ENCODE assay signal across 7 cellular contexts in genomic region chr14:74922752-74923401, GRCh38. TPM values are rescaled to one million over a fixed set of nuclear protein-coding genes. Genes with fewer than 3 reads are reported as not detected.
DNase-seq lines count a peak whose midpoint lies in the region; ATAC-seq and TF ChIP-seq lines count a peak whose summit lies in the region.

RPS6KL1 (minus strand) TSS chr14:74923260; CDS start chr14:74921541, 1,719 bp downstream.

- peak; percentile 78 for DNase-seq in NCI-H345 treated with DMSO at 0.1 percent for 48 hours (lab: John Stamatoyannopoulos, UW; ENCODE audit: unreplicated experiment)
- DNase-seq in activated CD4-positive, alpha-beta T cell treated with anti-CD3 and anti-CD28 coated beads for 48 hours = peak; percentile 85
- peak; percentile 86 for DNase-seq in colonic mucosa
- peak; percentile 32 to 71 (median 54) for DNase-seq in stimulated activated CD4-positive, alpha-beta T cell treated with anti-CD3 and anti-CD28 coated beads, Interleukin-1b, Interleukin-23, amount 100 ng/mL, for 24 hours (ENCODE audit: low read depth in 4 of 4, low spot score in 1 of 4)

- H3K27ac ChIP-seq in colonic mucosa (no peak within 1 kb of the TSS), layer of hippocampus (ENCODE audit: low read depth, low read length) (peak within 1 kb of the TSS; percentile 80)

- H3K36me3 ChIP-seq in colonic mucosa = no peaks in the 10 kb centered on the region

- H3K27me3 ChIP-seq in colonic mucosa = no peaks in the 10 kb centered on the region
- no peaks in the 10 kb centered on the region for H3K27me3 ChIP-seq in layer of hippocampus (ENCODE audit: control insufficient read depth, insufficient read depth, low read length)

- no peak for TF ChIP-seq CTCF in colonic mucosa (IDR thresholded peaks at IDR 0.05)

- peaks cover 5% of the 10 kb centered on the region for H3K4me1 ChIP-seq in colonic mucosa

- H3K9me3 ChIP-seq in colonic mucosa = no peaks in the 10 kb centered on the region

- ATAC-seq in GM18867 (IDR thresholded peaks at IDR 0.05; ENCODE audit: unreplicated experiment) = peak; percentile 93
- peak; percentile 88 for ATAC-seq in HG03159 (IDR thresholded peaks at IDR 0.05; ENCODE audit: unreplicated experiment)

- intact Hi-C loops in colonic mucosa (cut with DNase I) = no loop called here

- peak within 1 kb of the TSS; percentile 75 for H3K4me3 ChIP-seq in colonic mucosa

- peak within 1 kb of the TSS; percentile 38 to 90 for H3K9ac ChIP-seq in colonic mucosa (ENCODE audit: low read depth in 2 of 2, low read length in 2 of 2)

RNA-seq across cellular contexts. Expression of gene RPS6KL1, which starts in this region (rescaled TPM):
- total RNA-seq in colonic mucosa = 10 to 100 TPM in 1 of 2 donors, 1 to 10 TPM in 1; 9.1 to 14.0 TPM
